Comparison of ENCODE assay signal across 8 cellular contexts in the genomic region with DNA sequence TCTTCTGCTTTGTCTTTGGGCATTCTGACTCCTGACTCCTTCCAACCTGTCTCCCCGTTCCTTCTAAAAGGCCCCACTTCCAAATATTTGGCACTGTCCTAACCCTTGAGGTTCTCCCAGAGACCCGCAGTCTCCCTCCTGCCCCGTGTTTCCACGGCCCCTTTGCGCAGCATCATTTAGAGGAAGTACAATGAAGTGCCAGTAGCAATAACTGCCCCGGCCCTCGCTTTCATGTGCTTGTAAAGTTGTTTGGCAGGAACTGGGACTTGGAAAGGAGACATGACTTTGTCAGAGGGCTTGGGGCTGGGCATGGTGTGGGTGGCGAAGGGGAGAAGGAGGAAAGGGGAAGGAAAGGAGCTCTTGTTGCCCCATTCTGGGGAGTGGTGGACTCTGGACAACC. TPM values are rescaled to one million over a fixed set of nuclear protein-coding genes. Genes with fewer than 3 reads are reported as not detected.
DNase-seq lines count a peak whose midpoint lies in the region; ATAC-seq and TF ChIP-seq lines count a peak whose summit lies in the region.

No MANE protein-coding gene starts in this region.

- H3K4me3 ChIP-seq in kidney epithelial cell (ENCODE audit: low read depth, low read length): peak overlapping the region; percentile 92

- peaks cover 43% of the 10 kb centered on the region for H3K4me1 Mint-ChIP-seq in activated naive CD4-positive, alpha-beta T cell treated with anti-CD3 and anti-CD28 coated beads, Interleukin-2, amount 50 U/mL, for 24 hours
- no peaks in the 10 kb centered on the region for H3K4me1 Mint-ChIP-seq in type B pancreatic cell (ENCODE audit: unreplicated experiment)

- peaks cover 41% of the 10 kb centered on the region for H3K36me3 Mint-ChIP-seq in activated naive CD4-positive, alpha-beta T cell treated with anti-CD3 and anti-CD28 coated beads, Interleukin-2, amount 50 U/mL, for 24 hours
- H3K36me3 Mint-ChIP-seq in type B pancreatic cell: peaks cover 5% of the 10 kb centered on the region

- H3K9me3 Mint-ChIP-seq in activated naive CD4-positive, alpha-beta T cell treated with anti-CD3 and anti-CD28 coated beads, Interleukin-2, amount 50 U/mL, for 24 hours: no peaks in the 10 kb centered on the region
- no peaks in the 10 kb centered on the region for H3K9me3 Mint-ChIP-seq in type B pancreatic cell

- TF ChIP-seq CTCF in kidney epithelial cell (IDR thresholded peaks at IDR 0.05; ENCODE audit: insufficient read depth, low read length, poor library complexity, severe bottlenecking) (no peak), type B pancreatic cell (conservative IDR thresholded peaks at IDR 0.05) (no peak)

- peak overlapping the region; percentile 100 for H3K4me3 Mint-ChIP-seq in activated naive CD4-positive, alpha-beta T cell treated with anti-CD3 and anti-CD28 coated beads, Interleukin-2, amount 50 U/mL, for 24 hours
- peak overlapping the region; percentile 68 for H3K4me3 Mint-ChIP-seq in type B pancreatic cell

- peak; percentile 72 for DNase-seq in activated CD8-positive, alpha-beta memory T cell treated with anti-CD3 and anti-CD28 coated beads for 24 hours
- no peak for DNase-seq in activated CD8-positive, alpha-beta memory T cell treated with anti-CD3 and anti-CD28 coated beads, Interleukin-2, amount 50 U/mL, for 4 hours
- DNase-seq in kidney epithelial cell (ENCODE audit: low read depth) (no peak), type B pancreatic cell (ENCODE audit: extremely low spot score, unreplicated experiment) (no peak), foreskin melanocyte (no peak)

- peaks cover 1% of the 10 kb centered on the region for H3K36me3 ChIP-seq in kidney epithelial cell (ENCODE audit: control insufficient read depth, insufficient read depth, low read length)

- ATAC-seq in GM21367 (IDR thresholded peaks at IDR 0.05; ENCODE audit: unreplicated experiment) (no peak), GM18873 (IDR thresholded peaks at IDR 0.05; ENCODE audit: low FRiP score, unreplicated experiment) (no peak)

- H3K27ac Mint-ChIP-seq in activated naive CD4-positive, alpha-beta T cell treated with anti-CD3 and anti-CD28 coated beads, Interleukin-2, amount 50 U/mL, for 24 hours: peak overlapping the region; percentile 96
- H3K27ac Mint-ChIP-seq in type B pancreatic cell: no peak overlapping the region

- H3K27me3 Mint-ChIP-seq in activated naive CD4-positive, alpha-beta T cell treated with anti-CD3 and anti-CD28 coated beads, Interleukin-2, amount 50 U/mL, for 24 hours: no peaks in the 10 kb centered on the region
- H3K27me3 Mint-ChIP-seq in type B pancreatic cell: peaks cover 63% of the 10 kb centered on the region

- no peaks in the 10 kb centered on the region for H3K27me3 ChIP-seq in kidney epithelial cell (ENCODE audit: control insufficient read depth, insufficient read depth, low read length)

RNA-seq across cellular contexts. Expression of gene CD44, which starts 2.6 kb away (rescaled TPM):
- total RNA-seq in kidney epithelial cell: 268 and 336 TPM in 2 replicates
- total RNA-seq in type B pancreatic cell (ENCODE audit: low replicate concordance): 46.0 and 54.7 TPM in 2 replicates
